In the genomic region with DNA sequence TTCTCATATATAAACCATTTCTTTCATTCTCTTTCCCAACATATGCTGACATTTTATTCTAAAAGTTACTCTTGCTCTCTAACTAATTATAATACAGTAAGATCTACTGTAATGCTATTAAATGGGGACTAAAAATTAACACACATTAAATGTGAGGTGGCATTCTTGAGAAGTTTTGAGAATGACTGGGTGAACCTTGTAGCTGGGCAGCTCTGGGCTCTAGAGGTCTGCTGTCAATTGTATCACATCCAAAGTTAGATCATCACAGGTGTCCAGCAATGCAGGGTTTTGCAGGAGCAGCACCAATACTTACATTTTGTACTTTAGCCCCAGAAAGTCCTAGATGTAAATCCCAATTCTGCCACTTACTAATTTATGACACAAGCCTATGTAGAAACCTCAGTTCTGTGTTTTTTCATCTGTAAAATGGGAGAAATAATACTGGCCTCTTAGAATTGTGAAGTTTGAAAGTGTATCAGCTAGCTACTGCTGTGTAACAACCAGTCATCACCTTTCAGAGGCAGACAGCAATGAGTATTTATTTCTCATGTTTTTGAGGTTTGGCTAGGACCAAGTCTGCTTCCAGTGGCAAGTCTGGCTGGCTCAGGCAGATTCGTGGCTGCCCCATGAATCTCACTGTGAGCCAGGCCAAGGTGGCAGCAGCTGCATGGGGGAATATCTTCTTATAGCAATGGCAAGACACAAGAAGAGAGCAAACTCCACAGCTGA, we compare ENCODE assay signal across 14 cellular contexts.
"Had no signal": no experiment of that assay in that cellular context is flagged by ENCODE, and none has a peak within 500 bp of the region (broad histone marks: within the 10 kb centered on the region; RNA-seq: fewer than 3 reads in every experiment).

No MANE protein-coding gene starts in this region.

- H3K4me3 ChIP-seq: esophagus squamous epithelium, skin epidermis, thyroid gland had no signal

- H3K27ac ChIP-seq: thyroid gland, VCaP had no signal

- H3K9me3 ChIP-seq: thyroid gland had no signal

- H3K36me3 ChIP-seq: esophagus squamous epithelium, thyroid gland had no signal

- DNase-seq: activated CD4-positive, alpha-beta T cell treated with anti-CD3 and anti-CD28 coated beads for 4 hours; activated CD8-positive, alpha-beta memory T cell treated with anti-CD3 and anti-CD28 coated beads, Interleukin-2, amount 50 U/mL, for 48 hours; activated naive CD4-positive, alpha-beta T cell; aorta; esophagus squamous epithelium; foreskin melanocyte; head of caudate nucleus; nephron progenitor cell; SW 1271; thyroid gland had no signal

- ATAC-seq: activated CD8-positive, alpha-beta T cell treated with anti-CD3 and anti-CD28 coated beads for 36 hours; left lobe of liver had no signal

- H3K27me3 ChIP-seq: thyroid gland had no signal
